Comparison of ENCODE assay signal across 26 cellular contexts in the genomic region with DNA sequence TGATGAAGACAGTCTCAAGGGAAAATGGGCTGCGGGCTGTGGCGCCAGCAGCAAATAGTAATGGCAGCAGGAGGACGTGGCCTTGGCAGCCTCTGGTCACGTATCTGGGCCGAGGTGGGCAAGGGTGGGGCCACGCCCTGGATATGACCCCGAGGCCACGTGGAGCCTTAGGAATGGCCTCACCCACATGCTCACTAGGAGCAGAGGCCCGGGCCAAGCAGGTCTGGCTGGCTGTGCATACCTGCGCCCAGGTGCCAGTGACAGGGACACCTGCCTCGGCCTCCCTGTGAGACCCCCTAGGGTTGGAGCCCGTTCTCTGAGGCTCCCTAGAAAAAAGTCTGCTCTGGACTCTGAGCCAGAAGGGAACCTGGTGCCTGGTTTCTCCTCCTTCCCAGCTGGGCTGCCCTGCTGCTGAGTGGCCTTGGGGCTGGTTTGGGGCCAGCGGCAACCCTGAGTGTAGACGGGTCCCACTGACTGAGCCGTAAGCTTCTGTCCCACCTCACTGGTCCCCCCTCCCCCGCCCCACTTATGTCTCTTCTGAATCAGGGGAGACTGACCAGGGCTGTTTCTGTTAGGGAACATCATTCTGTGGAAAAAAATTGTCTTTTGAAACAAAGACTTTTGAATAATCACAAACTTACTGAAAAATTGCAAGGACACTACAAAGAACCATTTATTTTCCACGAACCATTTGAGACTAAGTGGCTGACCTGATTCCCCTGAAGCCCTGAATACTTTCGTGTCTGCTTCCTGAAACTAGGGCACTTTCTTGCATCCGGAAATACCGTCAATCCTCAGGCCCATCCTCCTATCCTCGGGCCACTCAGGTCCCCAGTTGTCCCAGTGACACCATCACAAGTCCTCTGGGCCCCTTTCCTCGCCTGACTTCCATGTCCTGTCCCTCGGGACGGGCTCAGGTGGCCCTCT.
DNase-seq lines count a peak whose midpoint lies in the region; ATAC-seq and TF ChIP-seq lines count a peak whose summit lies in the region.
"Had no signal": no experiment of that assay in that cellular context is flagged by ENCODE, and none has a peak within 500 bp of the region (broad histone marks: within the 10 kb centered on the region; RNA-seq: fewer than 3 reads in every experiment).

No MANE protein-coding gene starts in this region.

- no peaks in the 10 kb centered on the region for H3F3A ChIP-seq in MM.1S (ENCODE audit: insufficient read depth, low read length)

- H3K27ac Mint-ChIP-seq in Calu3 (ENCODE audit: unreplicated experiment): peak overlapping the region; percentile 64
- H3K27ac Mint-ChIP-seq in glutamatergic neuron (ENCODE audit: unreplicated experiment): peak overlapping the region; percentile 72
- H3K27ac Mint-ChIP-seq: activated naive CD8-positive, alpha-beta T cell treated with anti-CD3 and anti-CD28 coated beads, Interleukin-2, amount 10 ng/mL, durations not matched to agents 7 days and 5 days; CD4-positive, alpha-beta T cell; T-helper 2 cell treated with Interferon-gamma antibody and Interleukin-4, amounts not matched to agents 5 μg/mL and 100 μg/mL, for 36 hours had no signal

- DNase-seq in Calu3 (peak; percentile 69), MM.1S (peak; percentile 52), glutamatergic neuron (no peak), gastrocnemius medialis (no peak), GM13976 (ENCODE audit: low spot score) (no peak), NCI-H524 treated with DMSO at 0.1 percent for 48 hours (lab: John Stamatoyannopoulos, UW) (no peak)
- DNase-seq: activated CD4-positive, alpha-beta T cell treated with anti-CD3 and anti-CD28 coated beads, Interleukin-2, amount 50 U/mL, for 4 hours; activated CD8-positive, alpha-beta memory T cell treated with anti-CD3 and anti-CD28 coated beads, Interleukin-2, amount 50 U/mL, for 4 hours; activated effector memory CD4-positive, alpha-beta T cell treated with Interleukin-2 at 50 U/mL for 16 hours; activated naive CD8-positive, alpha-beta T cell treated with anti-CD3 and anti-CD28 coated beads, Interleukin-2, amount 10 ng/mL, durations not matched to agents 7 days and 5 days; CD4-positive, alpha-beta T cell; DMS53; effector CD4-positive, alpha-beta T cell; erythroblast; foreskin melanocyte; GF-D8; H7; KBM-7; NCI-H2081; nucleus accumbens; sigmoid colon; stimulated activated CD8-positive, alpha-beta memory T cell treated with anti-CD3 and anti-CD28 coated beads, Interleukin-4, amount 100 ng/mL, for 48 hours; uterus had no signal

- H3K9me3 Mint-ChIP-seq in Calu3 (ENCODE audit: low read depth, unreplicated experiment) (no peaks in the 10 kb centered on the region), glutamatergic neuron (ENCODE audit: unreplicated experiment) (peaks cover 17% of the 10 kb centered on the region)
- H3K9me3 Mint-ChIP-seq: activated naive CD8-positive, alpha-beta T cell treated with anti-CD3 and anti-CD28 coated beads, Interleukin-2, amount 10 ng/mL, durations not matched to agents 7 days and 5 days; CD4-positive, alpha-beta T cell; T-helper 2 cell treated with Interferon-gamma antibody and Interleukin-4, amounts not matched to agents 5 μg/mL and 100 μg/mL, for 36 hours had no signal

- CTCF ChIA-PET in Calu3 (lab: Charles Lee): no interaction called here

- peaks cover 15% of the 10 kb centered on the region for H3K4me1 ChIP-seq in MM.1S (ENCODE audit: low read length)
- peaks cover 14 to 29% of the 10 kb centered on the region in 2 donors for H3K4me1 ChIP-seq in gastrocnemius medialis
- H3K4me1 ChIP-seq: sigmoid colon, uterus had no signal

- in situ Hi-C loops in gastrocnemius medialis (cut with MboI; ENCODE audit: low sequenced_read_pairs in 4 of 4) (no loop called here), GM13976 (cut with MboI; ENCODE audit: low sequenced_read_pairs, unreplicated experiment) (no loop called here)

- no peak overlapping the region for H2AFZ ChIP-seq in MM.1S (ENCODE audit: low read length)

- peak overlapping the region; percentile 5; the same call in 1 of the 2 replicates for H3K27ac ChIP-seq in MM.1S (ENCODE audit: low read length)
- H3K27ac ChIP-seq in gastrocnemius medialis: peak overlapping the region in 3 of 4 donors; percentile 39 to 59 (median 49)
- H3K27ac ChIP-seq: sigmoid colon, uterus had no signal

- H3K4me1 Mint-ChIP-seq in Calu3 (ENCODE audit: low read depth, unreplicated experiment) (peaks cover 30% of the 10 kb centered on the region), glutamatergic neuron (ENCODE audit: low read depth, unreplicated experiment) (peaks cover 51% of the 10 kb centered on the region)
- H3K4me1 Mint-ChIP-seq: activated naive CD8-positive, alpha-beta T cell treated with anti-CD3 and anti-CD28 coated beads, Interleukin-2, amount 10 ng/mL, durations not matched to agents 7 days and 5 days had no signal

- peaks cover 16% of the 10 kb centered on the region for H3K36me3 Mint-ChIP-seq in Calu3 (ENCODE audit: insufficient read depth, unreplicated experiment)
- peaks cover 3% of the 10 kb centered on the region for H3K36me3 Mint-ChIP-seq in glutamatergic neuron (ENCODE audit: unreplicated experiment)
- H3K36me3 Mint-ChIP-seq: activated naive CD8-positive, alpha-beta T cell treated with anti-CD3 and anti-CD28 coated beads, Interleukin-2, amount 10 ng/mL, durations not matched to agents 7 days and 5 days had no signal

- no peaks in the 10 kb centered on the region for H3K27me3 Mint-ChIP-seq in Calu3 (ENCODE audit: unreplicated experiment)
- peaks cover 9% of the 10 kb centered on the region for H3K27me3 Mint-ChIP-seq in glutamatergic neuron (ENCODE audit: unreplicated experiment)
- H3K27me3 Mint-ChIP-seq: activated naive CD8-positive, alpha-beta T cell treated with anti-CD3 and anti-CD28 coated beads, Interleukin-2, amount 10 ng/mL, durations not matched to agents 7 days and 5 days; CD4-positive, alpha-beta T cell had no signal

- no peaks in the 10 kb centered on the region for H3K79me2 ChIP-seq in MM.1S (ENCODE audit: low read length)

- H3K4me2 ChIP-seq in MM.1S (ENCODE audit: low read depth, low read length): peak overlapping the region; percentile 21; the same call in 1 of the 2 replicates

- no peak for TF ChIP-seq POLR2A in gastrocnemius medialis (IDR thresholded peaks at IDR 0.05)

- no peak overlapping the region for H3K9ac ChIP-seq in MM.1S (ENCODE audit: low read length)

- H3K27me3 ChIP-seq in MM.1S (replicated peaks; ENCODE audit: insufficient read depth, low read length) (no peaks in the 10 kb centered on the region), gastrocnemius medialis (no peaks in the 10 kb centered on the region)
- H3K27me3 ChIP-seq: sigmoid colon, uterus had no signal

- no peak for TF ChIP-seq CTCF in Calu3 (IDR thresholded peaks at IDR 0.05; ENCODE audit: unreplicated experiment)
- TF ChIP-seq CTCF in MM.1S (IDR thresholded peaks at IDR 0.05; ENCODE audit: low read length): no peak
- no peak for TF ChIP-seq CTCF in glutamatergic neuron (IDR thresholded peaks at IDR 0.05; ENCODE audit: partially characterized antibody, unreplicated experiment)
- no peak for TF ChIP-seq CTCF in gastrocnemius medialis (IDR thresholded peaks at IDR 0.05 in 4 of 5, conservative IDR thresholded peaks at IDR 0.05 in 1 of 5)
- TF ChIP-seq CTCF in GM13976 (IDR thresholded peaks at IDR 0.05; ENCODE audit: borderline replicate concordance, control extremely low read depth, extremely low read depth, insufficient read depth, missing control alignments): no peak

- no peak for ATAC-seq in gastrocnemius medialis
- no peak for ATAC-seq in HG02870 (IDR thresholded peaks at IDR 0.05; ENCODE audit: unreplicated experiment)

- H3K36me3 ChIP-seq in MM.1S (replicated peaks; ENCODE audit: insufficient read depth, low read length) (no peaks in the 10 kb centered on the region), gastrocnemius medialis (no peaks in the 10 kb centered on the region)
- H3K36me3 ChIP-seq: uterus had no signal

- H3K4me3 ChIP-seq in MM.1S (ENCODE audit: low read length): no peak overlapping the region
- no peak overlapping the region for H3K4me3 ChIP-seq in gastrocnemius medialis
- H3K4me3 ChIP-seq: lung, sigmoid colon, uterus had no signal

- H3K9me2 ChIP-seq in MM.1S (replicated peaks; ENCODE audit: insufficient read depth, low read length): no peaks in the 10 kb centered on the region

- no peaks in the 10 kb centered on the region for H3K9me3 ChIP-seq in MM.1S (replicated peaks; ENCODE audit: insufficient read depth, low read length)
- no peaks in the 10 kb centered on the region for H3K9me3 ChIP-seq in gastrocnemius medialis
- H3K9me3 ChIP-seq: sigmoid colon, uterus had no signal

- intact Hi-C loops in Calu3 (cut with micrococcal nuclease; ENCODE audit: unreplicated experiment) (no loop called here), gastrocnemius medialis (cut with DNase I; ENCODE audit: low total_unique reads) (no loop called here)

- BruUV-seq in Calu3 (replicated peaks; lab: Mats Ljungman, UMichigan): no TSS peak

- H4K20me1 ChIP-seq in MM.1S (ENCODE audit: insufficient read depth, low read length): no peaks in the 10 kb centered on the region

- peak overlapping the region; percentile 30 for H3K4me3 Mint-ChIP-seq in Calu3 (ENCODE audit: low read depth, unreplicated experiment)
- peak overlapping the region; percentile 32 for H3K4me3 Mint-ChIP-seq in glutamatergic neuron (ENCODE audit: unreplicated experiment)
- H3K4me3 Mint-ChIP-seq: activated naive CD8-positive, alpha-beta T cell treated with anti-CD3 and anti-CD28 coated beads, Interleukin-2, amount 10 ng/mL, durations not matched to agents 7 days and 5 days; CD4-positive, alpha-beta T cell; T-helper 2 cell treated with Interferon-gamma antibody and Interleukin-4, amounts not matched to agents 5 μg/mL and 100 μg/mL, for 36 hours had no signal

Comparison
In these comparisons a context has a peak if more than half of its experiments do, and no peak if none do; other contexts are left out.
1. DNase-seq: peak in Calu3 (single experiment) and MM.1S (single experiment); none in glutamatergic neuron (single experiment), gastrocnemius medialis (0 of 2), GM13976 (single experiment) and NCI-H524 treated with DMSO at 0.1 percent for 48 hours (single experiment).